In genomic region chr18:35216611-35217010, GRCh38 we compare ENCODE assay signal across 1 cellular context.
TF ChIP-seq lines count a peak whose summit lies in the region.

No MANE protein-coding gene starts in this region.

TF ChIP-seq in HepG2, 621 proteins besides CTCF, POLR2A, EP300 and RAD21:
- peak; percentile 89 for TF ChIP-seq MNT (IDR thresholded peaks at IDR 0.05)
